ENCODE assay signal across 8 cellular contexts in the genomic region with DNA sequence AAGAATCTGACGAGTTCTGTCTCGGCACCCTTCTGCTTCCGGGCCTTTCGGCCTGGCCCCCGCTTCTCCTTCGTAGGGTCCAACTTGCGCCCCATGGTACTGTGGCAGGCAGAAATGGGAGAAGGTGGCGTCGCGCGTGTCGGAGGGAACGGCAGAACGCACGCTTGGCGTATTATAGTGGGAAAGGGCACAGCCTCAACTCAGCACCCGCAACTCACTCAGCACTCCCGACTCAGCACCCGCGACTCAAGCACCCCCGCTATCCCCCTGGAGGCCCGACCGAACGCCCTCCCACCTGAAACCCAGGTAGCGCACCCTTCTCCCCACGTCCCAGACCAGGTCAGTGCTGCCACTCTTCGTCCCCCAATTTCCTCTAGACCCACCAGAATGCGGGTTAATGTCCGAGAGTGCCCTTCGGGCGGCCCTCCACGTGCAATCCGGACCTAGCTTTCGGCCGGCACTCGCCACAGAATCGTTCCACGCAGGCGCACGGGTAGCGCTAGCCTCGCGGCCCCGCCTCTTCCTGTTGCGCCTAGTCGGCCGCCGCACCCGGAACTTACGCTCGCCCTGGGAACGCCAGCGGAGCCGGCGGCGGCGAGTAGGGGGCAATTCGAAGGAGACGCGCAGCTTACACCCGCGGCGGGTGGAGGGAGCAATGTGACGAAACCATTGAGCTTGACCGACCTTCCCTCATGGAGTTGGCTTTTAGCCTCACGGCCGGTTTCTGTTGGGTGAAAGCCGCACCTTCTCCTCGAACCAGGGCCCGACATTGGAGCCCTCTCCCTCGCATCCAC. TPM values are rescaled to one million over a fixed set of nuclear protein-coding genes. Genes with fewer than 3 reads are reported as not detected.
A peak's percentile ranks its signal among the peaks of the same experiment; 100 is the strongest.
DNase-seq lines count a peak whose midpoint lies in the region; ATAC-seq lines count a peak whose summit lies in the region.

TSS of gene NOP2 (minus strand) at position 468 of the 794 bp plus-strand sequence. CDS start at position 95, 373 bp downstream.

- H3K36me3 Mint-ChIP-seq in CD4-positive, CD25-positive, alpha-beta regulatory T cell: peaks cover 45% of the 10 kb centered on the region

- H3K27me3 Mint-ChIP-seq in CD4-positive, CD25-positive, alpha-beta regulatory T cell: no peaks in the 10 kb centered on the region

- peaks cover 26 to 60% (median 40%) of the 10 kb centered on the region in 4 donors for H3K4me1 Mint-ChIP-seq in CD4-positive, CD25-positive, alpha-beta regulatory T cell

- H3K9me3 Mint-ChIP-seq in CD4-positive, CD25-positive, alpha-beta regulatory T cell: no peaks in the 10 kb centered on the region

- peaks cover 42% of the 10 kb centered on the region for H3K36me3 ChIP-seq in CD4-positive, CD25-positive, alpha-beta regulatory T cell (ENCODE audit: control insufficient read depth, insufficient read depth, low read length)

- peaks cover 21% of the 10 kb centered on the region for H3K4me1 ChIP-seq in CD4-positive, CD25-positive, alpha-beta regulatory T cell (ENCODE audit: control insufficient read depth, insufficient read depth, low read length, poor library complexity, severe bottlenecking)

- H3K4me3 ChIP-seq in CD4-positive, CD25-positive, alpha-beta regulatory T cell (ENCODE audit: low read depth, low read length): peak within 1 kb of the TSS; percentile 94

- ATAC-seq in CD4-positive, CD25-positive, alpha-beta regulatory T cell (ENCODE audit: low read depth in 2 of 2): peak; percentile 88
- ATAC-seq in GM19455 (IDR thresholded peaks at IDR 0.05; ENCODE audit: unreplicated experiment): peak; percentile 83

- H3K27ac Mint-ChIP-seq in CD4-positive, CD25-positive, alpha-beta regulatory T cell: peak within 1 kb of the TSS; percentile 95 to 100 (median 99)

- H3K27me3 ChIP-seq in CD4-positive, CD25-positive, alpha-beta regulatory T cell (ENCODE audit: control insufficient read depth, insufficient read depth, low read length): no peaks in the 10 kb centered on the region

- H3K9me3 ChIP-seq in CD4-positive, CD25-positive, alpha-beta regulatory T cell (ENCODE audit: control insufficient read depth in 2 of 2, low read length in 2 of 2): no peaks in the 10 kb centered on the region

- H3K4me3 Mint-ChIP-seq in CD4-positive, CD25-positive, alpha-beta regulatory T cell: peak within 1 kb of the TSS; percentile 99 to 100 (median 100)

- peak within 1 kb of the TSS; percentile 83 for H3K27ac ChIP-seq in CD4-positive, CD25-positive, alpha-beta regulatory T cell (ENCODE audit: insufficient read depth, low read length, poor library complexity, severe bottlenecking)

- DNase-seq in CD4-positive, CD25-positive, alpha-beta regulatory T cell: peak; percentile 82 to 90 (median 84)
- DNase-seq in HT-29 (ENCODE audit: low spot score): peak; percentile 96
- peak; percentile 88 to 96 for DNase-seq in NOMO-1 (lab: John Stamatoyannopoulos, UW; ENCODE audit: unreplicated experiment in 2 of 2)
- peak; percentile 50 to 84 for DNase-seq in activated CD8-positive, alpha-beta memory T cell treated with anti-CD3 and anti-CD28 coated beads for 1 hour (ENCODE audit: extremely low read depth in 1 of 2, low read depth in 1 of 2)
- peak; percentile 76 for DNase-seq in effector CD8-positive, alpha-beta T cell (lab: John Stamatoyannopoulos, UW)
- DNase-seq in medulla oblongata (ENCODE audit: extremely low spot score): peak; percentile 91
- DNase-seq in stimulated activated CD4-positive, alpha-beta T cell treated with anti-CD3 and anti-CD28 coated beads, TNF-alpha, amount 100 ng/mL, for 48 hours (ENCODE audit: low read depth in 3 of 3): peak; percentile 75 to 86 (median 80)

RNA-seq across cellular contexts. Expression of gene NOP2, which starts in this region (rescaled TPM):
- 77.5 TPM for total RNA-seq in CD4-positive, CD25-positive, alpha-beta regulatory T cell
- 10 to 100 TPM; 13.2 to 34.0 (median 22.5) TPM for polyA plus RNA-seq in CD4-positive, CD25-positive, alpha-beta regulatory T cell
- total RNA-seq in HT-29 (2014; rRNA removed; shearing (Covaris generic)): 73.5 and 74.9 TPM in 2 replicates

Comparison
In these comparisons a context has a peak if more than half of its experiments do, and no peak if none do; other contexts are left out.
1. Peak in every context shown above with its lines: DNase-seq, ATAC-seq, H3K4me3 ChIP-seq and H3K27ac ChIP-seq.